41 cellular contexts compared by ENCODE assay signal in genomic region chr19:12856684-12857083, GRCh38. TPM values are rescaled to one million over a fixed set of nuclear protein-coding genes. Genes with fewer than 3 reads are reported as not detected.
"Had no signal": no experiment of that assay in that cellular context is flagged by ENCODE, and none has a peak within 500 bp of the region (broad histone marks: within the 10 kb centered on the region; RNA-seq: fewer than 3 reads in every experiment).

No MANE protein-coding gene starts in this region.

- H3K27me3 Mint-ChIP-seq: activated CD4-positive, alpha-beta T cell treated with anti-CD3 and anti-CD28 coated beads for 36 hours; activated CD8-positive, alpha-beta memory T cell treated with anti-CD3 and anti-CD28 coated beads, Interleukin-2, amount 10 ng/mL, durations not matched to agents 7 days and 5 days; activated naive CD8-positive, alpha-beta T cell; activated T-cell treated with anti-CD3 and anti-CD28 coated beads, Interleukin-2, amount 50 U/mL, for 24 hours; brain; central memory CD8-positive, alpha-beta T cell had no signal

- H3K4me1 ChIP-seq: ascending aorta, colonic mucosa had no signal

- H3K9me3 ChIP-seq: ascending aorta, colonic mucosa had no signal

- H3K4me1 Mint-ChIP-seq: activated CD4-positive, alpha-beta memory T cell treated with anti-CD3 and anti-CD28 coated beads, Interleukin-2, amount 10 ng/mL, durations not matched to agents 7 days and 5 days; activated CD4-positive, alpha-beta T cell treated with anti-CD3 and anti-CD28 coated beads for 36 hours; activated CD4-positive, alpha-beta T cell treated with anti-CD3 and anti-CD28 coated beads, Interleukin-2, amount 10 ng/mL, durations not matched to agents 7 days and 5 days; activated CD8-positive, alpha-beta memory T cell treated with anti-CD3 and anti-CD28 coated beads, Interleukin-2, amount 10 ng/mL, durations not matched to agents 7 days and 5 days; activated naive CD4-positive, alpha-beta T cell treated with anti-CD3 and anti-CD28 coated beads, Interleukin-2, amount 10 ng/mL, durations not matched to agents 7 days and 5 days; activated naive CD8-positive, alpha-beta T cell treated with anti-CD3 and anti-CD28 coated beads, Interleukin-2, amount 10 ng/mL, durations not matched to agents 7 days and 5 days; activated naive CD8-positive, alpha-beta T cell treated with anti-CD3 and anti-CD28 coated beads, Interleukin-2, amount 50 U/mL, for 24 hours; brain; central memory CD8-positive, alpha-beta T cell; WTC11 had no signal

- DNase-seq: activated CD4-positive, alpha-beta memory T cell treated with anti-CD3 and anti-CD28 coated beads, Interleukin-2, amount 10 ng/mL, durations not matched to agents 7 days and 5 days; activated CD4-positive, alpha-beta T cell treated with anti-CD3 and anti-CD28 coated beads for 1 hour; activated CD4-positive, alpha-beta T cell treated with anti-CD3 and anti-CD28 coated beads for 36 hours; activated CD4-positive, alpha-beta T cell treated with anti-CD3 and anti-CD28 coated beads for 48 hours; activated CD4-positive, alpha-beta T cell treated with anti-CD3 and anti-CD28 coated beads, Interleukin-2, amount 10 ng/mL, durations not matched to agents 7 days and 5 days; activated CD4-positive, alpha-beta T cell treated with anti-CD3 and anti-CD28 coated beads, Interleukin-2, amount 50 U/mL, for 48 hours; activated CD4-positive, CD25-positive, alpha-beta regulatory T cell; activated CD8-positive, alpha-beta memory T cell treated with anti-CD3 and anti-CD28 coated beads for 24 hours; activated CD8-positive, alpha-beta memory T cell treated with anti-CD3 and anti-CD28 coated beads, Interleukin-2, amount 10 ng/mL, durations not matched to agents 7 days and 5 days; activated CD8-positive, alpha-beta memory T cell treated with anti-CD3 and anti-CD28 coated beads, Interleukin-2, amount 50 U/mL, for 48 hours; activated CD8-positive, alpha-beta T cell treated with anti-CD3 and anti-CD28 coated beads, Interleukin-2, amount 10 ng/mL, durations not matched to agents 7 days and 5 days; activated effector memory CD4-positive, alpha-beta T cell treated with Interleukin-2 at 50 U/mL for 16 hours; activated gamma-delta T cell; activated naive CD4-positive, alpha-beta T cell treated with anti-CD3 and anti-CD28 coated beads, Interleukin-2, amount 10 ng/mL, durations not matched to agents 7 days and 5 days; activated naive CD4-positive, alpha-beta T cell treated with Interleukin-2 at 50 U/mL for 16 hours; activated naive CD8-positive, alpha-beta T cell treated with anti-CD3 and anti-CD28 coated beads, Interleukin-2, amount 10 ng/mL, durations not matched to agents 7 days and 5 days; activated naive CD8-positive, alpha-beta T cell treated with anti-CD3 and anti-CD28 coated beads, Interleukin-2, amount 50 U/mL, for 24 hours; activated T-cell treated with anti-CD3 and anti-CD28 coated beads, Interleukin-2, amount 50 U/mL, for 24 hours; activated T-cell treated with anti-CD3 and anti-CD28 coated beads, Interleukin-2, amount 50 U/mL, for 48 hours; amygdala; anterior cingulate cortex; caudate nucleus; cerebellar nuclear complex; colonic mucosa; T-helper 1 cell; T-helper 2 cell; T-helper 9 cell; WERI-Rb-1 had no signal

- H3K4me3 ChIP-seq: ascending aorta, cardiac muscle cell, colonic mucosa had no signal

- ATAC-seq: activated CD4-positive, alpha-beta T cell treated with anti-CD3 and anti-CD28 coated beads for 36 hours; activated CD4-positive, CD25-positive, alpha-beta regulatory T cell treated with anti-CD3 and anti-CD28 coated beads, Interleukin-2, amount 50 U/mL, for 24 hours; activated CD8-positive, alpha-beta memory T cell treated with anti-CD3 and anti-CD28 coated beads, Interleukin-2, amount 10 ng/mL, durations not matched to agents 7 days and 5 days; activated CD8-positive, alpha-beta T cell treated with anti-CD3 and anti-CD28 coated beads, Interleukin-2, amount 10 ng/mL, durations not matched to agents 7 days and 5 days; activated naive CD8-positive, alpha-beta T cell treated with anti-CD3 and anti-CD28 coated beads, Interleukin-2, amount 50 U/mL, for 24 hours; WTC11 had no signal

- H3K9me3 Mint-ChIP-seq: activated CD4-positive, alpha-beta memory T cell treated with anti-CD3 and anti-CD28 coated beads, Interleukin-2, amount 10 ng/mL, durations not matched to agents 7 days and 5 days; activated CD4-positive, alpha-beta T cell treated with anti-CD3 and anti-CD28 coated beads, Interleukin-2, amount 10 ng/mL, durations not matched to agents 7 days and 5 days; activated naive CD4-positive, alpha-beta T cell treated with anti-CD3 and anti-CD28 coated beads, Interleukin-2, amount 10 ng/mL, durations not matched to agents 7 days and 5 days; activated naive CD8-positive, alpha-beta T cell treated with anti-CD3 and anti-CD28 coated beads, Interleukin-2, amount 10 ng/mL, durations not matched to agents 7 days and 5 days; activated naive CD8-positive, alpha-beta T cell treated with anti-CD3 and anti-CD28 coated beads, Interleukin-2, amount 50 U/mL, for 24 hours; activated T-helper 2 cell treated with anti-CD3 and anti-CD28 coated beads, Interferon-gamma antibody, Interleukin-2, Interleukin-4, amounts not matched to agents 10 μg/mL and 5 μg/mL and 100 μg/mL, durations not matched to agents 14 hours and 24 hours and 36 hours; central memory CD8-positive, alpha-beta T cell; T-helper 1 cell treated with Interleukin-12 subunit alpha and Interleukin-12 subunit beta and Interleukin-4 antibody, amounts not matched to agents 30 μg/mL and 1 μg/mL, for 36 hours; T-helper 2 cell treated with Interferon-gamma antibody and Interleukin-4, amounts not matched to agents 5 μg/mL and 100 μg/mL, for 36 hours had no signal

- H3K27ac Mint-ChIP-seq: activated CD4-positive, alpha-beta memory T cell treated with anti-CD3 and anti-CD28 coated beads, Interleukin-2, amount 10 ng/mL, durations not matched to agents 7 days and 5 days; activated CD4-positive, alpha-beta T cell treated with anti-CD3 and anti-CD28 coated beads for 36 hours; activated CD4-positive, alpha-beta T cell treated with anti-CD3 and anti-CD28 coated beads, Interleukin-2, amount 10 ng/mL, durations not matched to agents 7 days and 5 days; activated CD8-positive, alpha-beta memory T cell treated with anti-CD3 and anti-CD28 coated beads, Interleukin-2, amount 10 ng/mL, durations not matched to agents 7 days and 5 days; activated CD8-positive, alpha-beta T cell treated with anti-CD3 and anti-CD28 coated beads, Interleukin-2, amount 10 ng/mL, durations not matched to agents 7 days and 5 days; activated naive CD4-positive, alpha-beta T cell treated with anti-CD3 and anti-CD28 coated beads, Interleukin-2, amount 10 ng/mL, durations not matched to agents 7 days and 5 days; activated naive CD8-positive, alpha-beta T cell; activated naive CD8-positive, alpha-beta T cell treated with anti-CD3 and anti-CD28 coated beads, Interleukin-2, amount 10 ng/mL, durations not matched to agents 7 days and 5 days; activated naive CD8-positive, alpha-beta T cell treated with anti-CD3 and anti-CD28 coated beads, Interleukin-2, amount 50 U/mL, for 24 hours; activated T-cell treated with anti-CD3 and anti-CD28 coated beads, Interleukin-2, amount 50 U/mL, for 24 hours; activated T-helper 2 cell treated with anti-CD3 and anti-CD28 coated beads, Interferon-gamma antibody, Interleukin-2, Interleukin-4, amounts not matched to agents 10 μg/mL and 5 μg/mL and 100 μg/mL, durations not matched to agents 14 hours and 24 hours and 36 hours; brain; T-helper 1 cell treated with Interleukin-12 subunit alpha and Interleukin-12 subunit beta and Interleukin-4 antibody, amounts not matched to agents 30 μg/mL and 1 μg/mL, for 36 hours; T-helper 2 cell treated with Interferon-gamma antibody and Interleukin-4, amounts not matched to agents 5 μg/mL and 100 μg/mL, for 36 hours; WTC11 had no signal

- H3K36me3 Mint-ChIP-seq: activated CD8-positive, alpha-beta memory T cell treated with anti-CD3 and anti-CD28 coated beads, Interleukin-2, amount 10 ng/mL, durations not matched to agents 7 days and 5 days; activated naive CD4-positive, alpha-beta T cell treated with anti-CD3 and anti-CD28 coated beads, Interleukin-2, amount 10 ng/mL, durations not matched to agents 7 days and 5 days; activated naive CD8-positive, alpha-beta T cell; activated naive CD8-positive, alpha-beta T cell treated with anti-CD3 and anti-CD28 coated beads, Interleukin-2, amount 10 ng/mL, durations not matched to agents 7 days and 5 days had no signal

- H3K36me3 ChIP-seq: ascending aorta, cardiac muscle cell, colonic mucosa had no signal

- H3K27ac ChIP-seq: ascending aorta, cardiac muscle cell, colonic mucosa, WERI-Rb-1 had no signal

- FAIRE-seq: bronchial epithelial cell, TTC549 had no signal

- H3K27me3 ChIP-seq: ascending aorta, cardiac muscle cell, colonic mucosa had no signal

- H3K4me3 Mint-ChIP-seq: activated CD4-positive, alpha-beta memory T cell treated with anti-CD3 and anti-CD28 coated beads, Interleukin-2, amount 10 ng/mL, durations not matched to agents 7 days and 5 days; activated CD4-positive, alpha-beta T cell treated with anti-CD3 and anti-CD28 coated beads for 36 hours; activated CD4-positive, alpha-beta T cell treated with anti-CD3 and anti-CD28 coated beads, Interleukin-2, amount 10 ng/mL, durations not matched to agents 7 days and 5 days; activated CD8-positive, alpha-beta memory T cell treated with anti-CD3 and anti-CD28 coated beads, Interleukin-2, amount 10 ng/mL, durations not matched to agents 7 days and 5 days; activated CD8-positive, alpha-beta T cell treated with anti-CD3 and anti-CD28 coated beads, Interleukin-2, amount 10 ng/mL, durations not matched to agents 7 days and 5 days; activated naive CD4-positive, alpha-beta T cell treated with anti-CD3 and anti-CD28 coated beads, Interleukin-2, amount 10 ng/mL, durations not matched to agents 7 days and 5 days; activated naive CD8-positive, alpha-beta T cell; activated naive CD8-positive, alpha-beta T cell treated with anti-CD3 and anti-CD28 coated beads, Interleukin-2, amount 10 ng/mL, durations not matched to agents 7 days and 5 days; activated naive CD8-positive, alpha-beta T cell treated with anti-CD3 and anti-CD28 coated beads, Interleukin-2, amount 50 U/mL, for 24 hours; activated T-cell treated with anti-CD3 and anti-CD28 coated beads, Interleukin-2, amount 50 U/mL, for 24 hours; brain; central memory CD8-positive, alpha-beta T cell; T-helper 1 cell treated with Interleukin-12 subunit alpha and Interleukin-12 subunit beta and Interleukin-4 antibody, amounts not matched to agents 30 μg/mL and 1 μg/mL, for 36 hours; T-helper 2 cell treated with Interferon-gamma antibody and Interleukin-4, amounts not matched to agents 5 μg/mL and 100 μg/mL, for 36 hours; WTC11 had no signal

RNA-seq across cellular contexts. Expression of gene RTBDN, which starts 22.3 kb away (rescaled TPM):
- total RNA-seq: activated CD4-positive, alpha-beta memory T cell treated with anti-CD3 and anti-CD28 coated beads, Interleukin-2, amount 10 ng/mL, durations not matched to agents 7 days and 5 days; activated CD4-positive, alpha-beta T cell treated with anti-CD3 and anti-CD28 coated beads for 36 hours; activated CD4-positive, alpha-beta T cell treated with anti-CD3 and anti-CD28 coated beads, Interleukin-2, amount 10 ng/mL, durations not matched to agents 7 days and 5 days; activated CD8-positive, alpha-beta memory T cell treated with anti-CD3 and anti-CD28 coated beads, Interleukin-2, amount 10 ng/mL, durations not matched to agents 7 days and 5 days; activated CD8-positive, alpha-beta T cell treated with anti-CD3 and anti-CD28 coated beads, Interleukin-2, amount 10 ng/mL, durations not matched to agents 7 days and 5 days; activated naive CD8-positive, alpha-beta T cell treated with anti-CD3 and anti-CD28 coated beads, Interleukin-2, amount 10 ng/mL, durations not matched to agents 7 days and 5 days; activated T-helper 2 cell treated with anti-CD3 and anti-CD28 coated beads, Interferon-gamma antibody, Interleukin-2, Interleukin-4, amounts not matched to agents 10 μg/mL and 5 μg/mL and 100 μg/mL, durations not matched to agents 14 hours and 24 hours and 36 hours; ascending aorta; bronchial epithelial cell; cardiac muscle cell; chondrocyte had no signal
- polyA plus RNA-seq: cardiac muscle cell had no signal

RNA-seq across cellular contexts. Expression of gene KLF1, which starts 30.3 kb away (rescaled TPM):
- total RNA-seq: ascending aorta, bronchial epithelial cell, chondrocyte had no signal
